In genomic region chr4:140151700-140152014, GRCh38 we compare ENCODE assay signal across 2 cellular contexts.
TF ChIP-seq lines count a peak whose summit lies in the region.

No MANE protein-coding gene starts in this region.

TF ChIP-seq in SK-N-SH treated with all-trans-retinoic acid at 6 μM for 48 hours, 23 proteins besides CTCF, POLR2A, EP300 and RAD21 (continued from another document):
- no peak for TF ChIP-seq CSRNP3 (CRISPR knock-in tag; IDR thresholded peaks at IDR 0.05)
- TF ChIP-seq CREB5 (CRISPR knock-in tag; IDR thresholded peaks at IDR 0.05; ENCODE audit: low read depth) = no peak
- TF ChIP-seq ISL1 (CRISPR knock-in tag; IDR thresholded peaks at IDR 0.05) = no peak
- TF ChIP-seq ZC3H10 (CRISPR knock-in tag; IDR thresholded peaks at IDR 0.05) = no peak
- no peak for TF ChIP-seq ARNTL (CRISPR knock-in tag; IDR thresholded peaks at IDR 0.05; ENCODE audit: borderline replicate concordance, low read depth)
- no peak for TF ChIP-seq TOX (CRISPR knock-in tag; IDR thresholded peaks at IDR 0.05; ENCODE audit: borderline replicate concordance)
- no peak; the same call in 1 of the 2 replicates for TF ChIP-seq TSHZ2 (CRISPR knock-in tag; IDR thresholded peaks at IDR 0.05)
- no peak for TF ChIP-seq ZNF70 (CRISPR knock-in tag; IDR thresholded peaks at IDR 0.05)
- TF ChIP-seq PPARA (CRISPR knock-in tag; IDR thresholded peaks at IDR 0.05; ENCODE audit: borderline replicate concordance) = no peak
- TF ChIP-seq CSDC2 (CRISPR knock-in tag; IDR thresholded peaks at IDR 0.05) = no peak

TF ChIP-seq in K562, 482 proteins besides CTCF, POLR2A, EP300 and RAD21 (continued from another document):
- 0 out of 2 replicates have a peak, but pooled peaks have one; percentile 11 for TF ChIP-seq TFAP4 (CRISPR knock-in tag; IDR thresholded peaks at IDR 0.05; ENCODE audit: borderline replicate concordance)
- TF ChIP-seq IRF9 (tag; IDR thresholded peaks at IDR 0.05) = no peak
- TF ChIP-seq ILK (tag; IDR thresholded peaks at IDR 0.05; ENCODE audit: borderline replicate concordance, low read depth) = no peak
- no peak; the same call in 1 of the 2 replicates for TF ChIP-seq XRCC5 (IDR thresholded peaks at IDR 0.05; ENCODE audit: low read depth, low read length)
- no peak for TF ChIP-seq DACH1 (IDR thresholded peaks at IDR 0.05; ENCODE audit: partially characterized antibody)
- no peak for TF ChIP-seq HMG20A (CRISPR knock-in tag; conservative IDR thresholded peaks at IDR 0.05)
- no peak for TF ChIP-seq PCBP1 (IDR thresholded peaks at IDR 0.05; ENCODE audit: low read depth, low read length, poor library complexity, severe bottlenecking)
- TF ChIP-seq DLX4 (CRISPR knock-in tag; IDR thresholded peaks at IDR 0.05) = no peak
- TF ChIP-seq RERE (CRISPR knock-in tag; IDR thresholded peaks at IDR 0.05; ENCODE audit: borderline replicate concordance) = peak; percentile 68; the same call in 1 of the 2 replicates
- TF ChIP-seq ELF4 (CRISPR knock-in tag; IDR thresholded peaks at IDR 0.05) = no peak
- TF ChIP-seq MAZ (CRISPR knock-in tag; conservative IDR thresholded peaks at IDR 0.05 in 1 of 2, IDR thresholded peaks at IDR 0.05 in 1 of 2) = no peak; a peak in 1 of 4 replicates
- no peak for TF ChIP-seq ZFP36 (IDR thresholded peaks at IDR 0.05; ENCODE audit: low read depth, low read length, partially characterized antibody)
- TF ChIP-seq ZNF347 (CRISPR knock-in tag; IDR thresholded peaks at IDR 0.05; ENCODE audit: low read depth) = no peak
- TF ChIP-seq HNRNPL (IDR thresholded peaks at IDR 0.05; ENCODE audit: low read depth, low read length) = no peak
- 0 out of 2 replicates have a peak, but pooled peaks have one; percentile 14 for TF ChIP-seq EP400 (IDR thresholded peaks at IDR 0.05)
- no peak for TF ChIP-seq ZNF740 (CRISPR knock-in tag; IDR thresholded peaks at IDR 0.05)
- peak in 1 of 2 experiments; percentile 84; a peak in 2 of 4 replicates for TF ChIP-seq ZNF740 (tag; IDR thresholded peaks at IDR 0.05)
- no peak for TF ChIP-seq PHTF2 (CRISPR knock-in tag; IDR thresholded peaks at IDR 0.05)
- TF ChIP-seq ZFP91 (CRISPR knock-in tag; IDR thresholded peaks at IDR 0.05) = no peak
- TF ChIP-seq ZNF785 (CRISPR knock-in tag; IDR thresholded peaks at IDR 0.05) = no peak
- TF ChIP-seq NFE2 (IDR thresholded peaks at IDR 0.05; ENCODE audit: low read depth) = no peak
- TF ChIP-seq TCF3 (CRISPR knock-in tag; IDR thresholded peaks at IDR 0.05) = peak; percentile 18; the same call in 1 of the 2 replicates
- peak in 1 of 3 experiments; percentile 36 for TF ChIP-seq YY1 (IDR thresholded peaks at IDR 0.05; ENCODE audit: borderline replicate concordance in 1 of 3, control insufficient read depth in 1 of 3, extremely low read depth in 1 of 3, insufficient read depth in 3 of 3, insufficient read length in 1 of 3, insufficient replicate concordance in 2 of 3, low read depth in 1 of 3, low read length in 2 of 3)
- TF ChIP-seq PHF8 (IDR thresholded peaks at IDR 0.05; ENCODE audit: borderline replicate concordance, low read length) = peak; percentile 13; the same call in 1 of the 2 replicates
- no peak for TF ChIP-seq CREB1 (IDR thresholded peaks at IDR 0.05)
- TF ChIP-seq CREB1 (CRISPR knock-in tag; IDR thresholded peaks at IDR 0.05) = no peak
- TF ChIP-seq ZNF696 (CRISPR knock-in tag; conservative IDR thresholded peaks at IDR 0.05) = no peak
- TF ChIP-seq ETS1 (conservative IDR thresholded peaks at IDR 0.05; ENCODE audit: control insufficient read depth, low read depth, low read length) = 0 out of 2 replicates have a peak, but pooled peaks have one; percentile 1
- 0 out of 2 replicates have a peak, but pooled peaks have one; percentile 13 for TF ChIP-seq SMAD4 (CRISPR knock-in tag; conservative IDR thresholded peaks at IDR 0.05)
- TF ChIP-seq XRCC3 (IDR thresholded peaks at IDR 0.05) = no peak
- peak; percentile 35; the same call in 1 of the 2 replicates for TF ChIP-seq ZBTB1 (CRISPR knock-in tag; IDR thresholded peaks at IDR 0.05; ENCODE audit: borderline replicate concordance, low read depth)
- no peak for TF ChIP-seq POLR2G (IDR thresholded peaks at IDR 0.05; ENCODE audit: low read depth, low read length)
- 0 out of 2 replicates have a peak, but pooled peaks have one; percentile 35 for TF ChIP-seq GABPA (tag; conservative IDR thresholded peaks at IDR 0.05; ENCODE audit: low read depth)
- no peak for TF ChIP-seq CREM (IDR thresholded peaks at IDR 0.05; ENCODE audit: low read depth)
- peak; percentile 50; the same call in 1 of the 2 replicates for TF ChIP-seq GABPB1 (CRISPR knock-in tag; IDR thresholded peaks at IDR 0.05)
TF ChIP-seq in K562: peak in this region for 17.
